ENCODE assay signal across 9 cellular contexts in the genomic region with DNA sequence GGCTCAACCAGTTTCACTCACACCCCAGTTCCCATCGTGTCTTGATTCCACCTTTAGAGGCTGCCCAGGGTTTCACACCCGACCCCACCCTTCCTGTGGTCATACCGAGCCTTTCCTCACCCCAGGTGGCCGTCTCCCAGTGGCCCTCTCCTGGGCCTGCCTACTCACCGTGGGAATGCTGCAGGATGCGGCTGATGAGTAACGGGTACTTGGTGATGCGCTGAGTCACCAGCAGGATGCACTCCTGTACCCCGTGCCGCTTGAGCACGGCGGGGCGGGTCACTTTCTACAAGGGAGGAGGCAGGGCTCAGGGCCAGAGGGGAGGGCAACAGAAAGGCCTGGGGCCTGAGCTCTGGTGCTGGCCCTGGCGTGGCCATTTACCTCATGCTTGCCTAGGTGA. TPM values are rescaled to one million over a fixed set of nuclear protein-coding genes. Genes with fewer than 3 reads are reported as not detected.
A peak's percentile ranks its signal among the peaks of the same experiment; 100 is the strongest.
DNase-seq lines count a peak whose midpoint lies in the region; ATAC-seq and TF ChIP-seq lines count a peak whose summit lies in the region.
"Had no signal": no experiment of that assay in that cellular context is flagged by ENCODE, and none has a peak within 500 bp of the region (broad histone marks: within the 10 kb centered on the region; RNA-seq: fewer than 3 reads in every experiment).

No MANE protein-coding gene starts in this region.

- no peaks in the 10 kb centered on the region for H3K4me1 ChIP-seq in mesendoderm (ENCODE audit: control insufficient read depth, low read depth, low read length)

- H2BK5ac ChIP-seq in mesendoderm (ENCODE audit: low read length) = no peak overlapping the region

- no peak overlapping the region for H2BK15ac ChIP-seq in mesendoderm (replicated peaks; ENCODE audit: low read depth)

- H3K79me1 ChIP-seq in mesendoderm (ENCODE audit: low read length) = peaks cover 7% of the 10 kb centered on the region

- peaks cover 33% of the 10 kb centered on the region for H3K36me3 ChIP-seq in mesendoderm (ENCODE audit: control insufficient read depth, insufficient read depth, low read length)

- H3K23ac ChIP-seq in mesendoderm (ENCODE audit: low read length) = peak overlapping the region; percentile 24

- H2BK120ac ChIP-seq in mesendoderm (ENCODE audit: low read depth, low read length) = no peak overlapping the region

- ATAC-seq in GM19328 (IDR thresholded peaks at IDR 0.05; ENCODE audit: unreplicated experiment) (no peak), HG03354 (IDR thresholded peaks at IDR 0.05; ENCODE audit: poor library complexity, severe bottlenecking, unreplicated experiment) (no peak)

- H4K8ac ChIP-seq in mesendoderm (ENCODE audit: low read depth, low read length) = no peak overlapping the region

- no peak overlapping the region for H2AK5ac ChIP-seq in mesendoderm (ENCODE audit: low read length)

- WGBS in mesendoderm (ENCODE audit: extremely low coverage, insufficient coverage, low lambda C conversion rate) = no CpG with 5 or more reads among the region's 14 CpGs

- H3K4me3 ChIP-seq in choroid plexus epithelial cell (ENCODE audit: low read depth, low read length) (no peak overlapping the region), mesendoderm (ENCODE audit: low read length) (no peak overlapping the region)
- H3K4me3 ChIP-seq: SK-N-MC had no signal

- no peak overlapping the region for H3K9ac ChIP-seq in mesendoderm (ENCODE audit: low read length)

- DNase-seq in Daoy (ENCODE audit: low read depth) (peak; percentile 100), NCI-H2196 treated with DMSO at 0.1 percent for 48 hours (lab: John Stamatoyannopoulos, UW; ENCODE audit: unreplicated experiment) (peak; percentile 23), choroid plexus epithelial cell (ENCODE audit: low read depth) (peak; percentile 95), mesendoderm (peak; percentile 82)
- DNase-seq in stimulated activated CD4-positive, alpha-beta T cell treated with anti-CD3 and anti-CD28 coated beads, Interleukin-1b, Interleukin-23, amount 100 ng/mL, for 48 hours = no peak
- no peak for DNase-seq in activated CD4-positive, CD25-positive, alpha-beta regulatory T cell treated with anti-CD3 and anti-CD28 coated beads, Interleukin-2, amount 50 U/mL, for 72 hours

- no peak overlapping the region for H3K18ac ChIP-seq in mesendoderm (ENCODE audit: low read length)

- no peak overlapping the region for H3K4ac ChIP-seq in mesendoderm (ENCODE audit: low read depth, low read length)

- H3K27ac ChIP-seq in mesendoderm (ENCODE audit: low read depth, low read length) = no peak overlapping the region

- H3K79me2 ChIP-seq in mesendoderm (ENCODE audit: control insufficient read depth, insufficient read depth, low read length) = no peaks in the 10 kb centered on the region

- H3K27me3 ChIP-seq in mesendoderm (ENCODE audit: insufficient read depth, low read length, poor library complexity) = no peaks in the 10 kb centered on the region

- H3K4me2 ChIP-seq in mesendoderm (ENCODE audit: low read length) = no peak overlapping the region

- peak; percentile 61 for TF ChIP-seq CTCF in choroid plexus epithelial cell (conservative IDR thresholded peaks at IDR 0.05; ENCODE audit: low read depth, low read length)

- H3K56ac ChIP-seq in mesendoderm (ENCODE audit: low read length) = no peak overlapping the region

- no peak overlapping the region for H4K5ac ChIP-seq in mesendoderm (ENCODE audit: low read length)

RNA-seq across cellular contexts. Expression of a gene that starts 16.4 kb away (rescaled TPM):
- 66.0 and 67.8 TPM in 2 replicates for total RNA-seq in Daoy (2014; rRNA removed; shearing (Covaris generic))
- 28.6 TPM for polyA plus RNA-seq in mesendoderm (2013, experiment 1 of 2)
- 27.5 TPM for polyA plus RNA-seq in mesendoderm (2013, experiment 2 of 2)

RNA-seq across cellular contexts. Expression of a gene that starts 20.5 kb away (rescaled TPM):
- total RNA-seq in Daoy (2014; rRNA removed; shearing (Covaris generic)) = not detected in 2 replicates
- polyA plus RNA-seq in mesendoderm (2013, experiment 1 of 2) = not detected
- not detected for polyA plus RNA-seq in mesendoderm (2013, experiment 2 of 2)

RNA-seq across cellular contexts. Expression of a gene that starts 27.7 kb away (rescaled TPM):
- 45.8 and 58.2 TPM in 2 replicates for total RNA-seq in Daoy (2014; rRNA removed; shearing (Covaris generic))
- 21.5 TPM for polyA plus RNA-seq in mesendoderm (2013, experiment 1 of 2)
- polyA plus RNA-seq in mesendoderm (2013, experiment 2 of 2) = 21.5 TPM

RNA-seq across cellular contexts. Expression of a gene that starts 50.8 kb away (rescaled TPM):
- 22.4 and 26.6 TPM in 2 replicates for total RNA-seq in Daoy (2014; rRNA removed; shearing (Covaris generic))
- polyA plus RNA-seq in mesendoderm (2013, experiment 1 of 2) = 10.1 TPM
- 9.6 TPM for polyA plus RNA-seq in mesendoderm (2013, experiment 2 of 2)

RNA-seq across cellular contexts. Expression of a gene that starts 58.8 kb away (rescaled TPM):
- total RNA-seq in Daoy (2014; rRNA removed; shearing (Covaris generic)) = 657 and 799 TPM in 2 replicates
- polyA plus RNA-seq in mesendoderm (2013, experiment 1 of 2) = 289 TPM
- 291 TPM for polyA plus RNA-seq in mesendoderm (2013, experiment 2 of 2)

Comparison
In these comparisons a context has a peak if more than half of its experiments do, and no peak if none do; other contexts are left out.
1. DNase-seq: peak in Daoy (single experiment), NCI-H2196 treated with DMSO at 0.1 percent for 48 hours (single experiment), choroid plexus epithelial cell (single experiment) and mesendoderm (single experiment); none in stimulated activated CD4-positive, alpha-beta T cell treated with anti-CD3 and anti-CD28 coated beads, Interleukin-1b, Interleukin-23, amount 100 ng/mL, for 48 hours (single experiment) and activated CD4-positive, CD25-positive, alpha-beta regulatory T cell treated with anti-CD3 and anti-CD28 coated beads, Interleukin-2, amount 50 U/mL, for 72 hours (single experiment).